ENCODE assay signal across 9 cellular contexts in the genomic region with DNA sequence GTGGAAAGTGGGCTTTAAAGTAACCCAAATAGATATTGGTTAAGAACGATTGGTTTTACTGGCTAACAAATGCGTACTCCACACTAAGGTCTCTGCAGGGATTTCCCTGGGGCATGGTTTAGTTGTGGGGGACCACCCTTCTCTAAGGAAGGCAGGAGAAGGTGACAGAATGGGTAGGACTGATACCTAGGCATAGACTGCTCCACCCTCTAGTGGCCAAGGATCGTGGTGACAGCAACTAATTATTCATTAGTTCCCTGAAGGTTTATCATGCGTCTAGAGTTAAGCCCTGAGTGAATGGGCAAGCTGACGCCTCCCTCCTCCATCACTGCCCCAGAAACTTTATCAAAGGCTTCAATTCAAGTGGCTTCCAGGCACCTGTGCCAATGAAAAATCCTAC. TPM values are rescaled to one million over a fixed set of nuclear protein-coding genes. Genes with fewer than 3 reads are reported as not detected.
A peak's percentile ranks its signal among the peaks of the same experiment; 100 is the strongest.
DNase-seq lines count a peak whose midpoint lies in the region; ATAC-seq and TF ChIP-seq lines count a peak whose summit lies in the region.
"Had no signal": no experiment of that assay in that cellular context is flagged by ENCODE, and none has a peak within 500 bp of the region (broad histone marks: within the 10 kb centered on the region; RNA-seq: fewer than 3 reads in every experiment).

No MANE protein-coding gene starts in this region.

- no peaks in the 10 kb centered on the region for H3K79me2 ChIP-seq in hepatocyte

- WGBS in hepatocyte (ENCODE audit: low lambda C conversion rate, missing lambda C conversion rate) = 23% methylated on average over 5 of the region's 5 CpGs

- H4K20me1 ChIP-seq in hepatocyte (ENCODE audit: insufficient read depth, poor library complexity, severe bottlenecking) = no peaks in the 10 kb centered on the region

- no peaks in the 10 kb centered on the region for H3K9me2 ChIP-seq in hepatocyte (replicated peaks; ENCODE audit: insufficient read depth)

- peaks cover 19% of the 10 kb centered on the region for H3K27me3 ChIP-seq in hepatocyte

- H3K4me2 ChIP-seq in hepatocyte = no peak overlapping the region

- no peaks in the 10 kb centered on the region for H3K36me3 ChIP-seq in hepatocyte (replicated peaks; ENCODE audit: insufficient read depth, low read depth)

- H3K4me1 ChIP-seq in hepatocyte (ENCODE audit: insufficient read depth) = no peaks in the 10 kb centered on the region

- TF ChIP-seq CTCF in HFF-Myc (IDR thresholded peaks at IDR 0.05; ENCODE audit: low read depth, low read length, missing control alignments) (peak; percentile 45), hepatocyte (IDR thresholded peaks at IDR 0.05; ENCODE audit: poor library complexity) (peak; percentile 56)

- no peak overlapping the region for H3K4me3 ChIP-seq in HFF-Myc (replicated peaks; ENCODE audit: low read depth, low read length)
- H3K4me3 ChIP-seq in hepatocyte = no peak overlapping the region

- H2AFZ ChIP-seq in hepatocyte = no peak overlapping the region

- in situ Hi-C loops in SK-MEL-5 (cut with HindIII; ENCODE audit: low pct_unique_long_range_greater_than_20kb, low sequenced_read_pairs) = no loop called here

- H3K9me3 ChIP-seq in hepatocyte (ENCODE audit: low read depth) = no peaks in the 10 kb centered on the region

- no peak overlapping the region for H3K27ac ChIP-seq in hepatocyte

- DNase-seq in DMS 273 (lab: John Stamatoyannopoulos, UW; ENCODE audit: unreplicated experiment) (peak; percentile 75), HFF-Myc (ENCODE audit: extremely low read depth, low read depth) (no peak), SK-MEL-5 (ENCODE audit: low read depth, low spot score) (peak; percentile 46), hepatocyte (ENCODE audit: low spot score) (peak; percentile 62), NCI-H187 treated with DMSO at 0.1 percent for 48 hours (lab: John Stamatoyannopoulos, UW) (no peak)

- no peak for ATAC-seq in HG03196 (IDR thresholded peaks at IDR 0.05; ENCODE audit: unreplicated experiment)
- ATAC-seq in HG03460 (IDR thresholded peaks at IDR 0.05; ENCODE audit: unreplicated experiment) = no peak
- ATAC-seq in GM18867 (IDR thresholded peaks at IDR 0.05; ENCODE audit: unreplicated experiment) = no peak

RNA-seq across cellular contexts. Expression of gene FAM181A, which starts 9.1 kb away (rescaled TPM):
- not detected in 2 replicates for total RNA-seq in SK-MEL-5 (2014; rRNA removed; shearing (Covaris generic))
- polyA plus RNA-seq in SK-MEL-5 (2015; cell fraction: cytosol; rRNA removed) = not detected in 2 replicates
- polyA plus RNA-seq in SK-MEL-5 (2015; cell fraction: nucleus; rRNA removed) = not detected in 2 replicates
- total RNA-seq in hepatocyte = not detected in 2 replicates
- polyA plus RNA-seq in hepatocyte = 0.90 TPM in 1 of 2 replicates, not detected in the other

RNA-seq across cellular contexts. Expression of gene ASB2, which starts 40.1 kb away (rescaled TPM):
- total RNA-seq in SK-MEL-5 (2014; rRNA removed; shearing (Covaris generic)) = 3.8 and 3.9 TPM in 2 replicates
- 1.5 and 2.2 TPM in 2 replicates for polyA plus RNA-seq in SK-MEL-5 (2015; cell fraction: cytosol; rRNA removed)
- 1.1 TPM in 2 replicates for polyA plus RNA-seq in SK-MEL-5 (2015; cell fraction: nucleus; rRNA removed)
- total RNA-seq in hepatocyte = 0.53 and 1.8 TPM in 2 replicates
- polyA plus RNA-seq in hepatocyte = 0.27 and 0.32 TPM in 2 replicates
- total RNA-seq: temporal lobe had no signal

Comparison
In these comparisons a context has a peak if more than half of its experiments do, and no peak if none do; other contexts are left out.
1. DNase-seq: peak in DMS 273 (single experiment), SK-MEL-5 (single experiment) and hepatocyte (single experiment); none in HFF-Myc (single experiment) and NCI-H187 treated with DMSO at 0.1 percent for 48 hours (single experiment).